Comparison of ENCODE assay signal across 18 cellular contexts in the genomic region with DNA sequence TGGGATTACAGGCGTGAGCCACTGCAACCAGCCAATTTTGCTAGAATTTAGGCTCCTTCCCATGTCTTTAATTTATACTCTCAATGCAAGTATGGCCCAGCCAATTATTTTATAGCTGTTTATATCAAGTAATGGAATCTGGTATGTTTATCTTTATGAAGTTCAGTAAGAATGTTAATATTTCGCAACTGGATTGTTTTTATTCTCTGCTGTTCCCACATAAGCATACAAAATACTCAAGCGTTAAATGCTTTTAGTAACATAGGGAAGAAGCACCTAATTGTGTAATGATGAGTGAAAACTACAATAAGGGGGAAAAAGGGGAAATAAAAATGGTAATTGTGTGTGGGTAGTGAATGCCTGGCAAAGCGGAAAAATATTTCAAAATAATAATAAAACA. TPM values are rescaled to one million over a fixed set of nuclear protein-coding genes. Genes with fewer than 3 reads are reported as not detected.
DNase-seq lines count a peak whose midpoint lies in the region; ATAC-seq and TF ChIP-seq lines count a peak whose summit lies in the region.
"Had no signal": no experiment of that assay in that cellular context is flagged by ENCODE, and none has a peak within 500 bp of the region (broad histone marks: within the 10 kb centered on the region; RNA-seq: fewer than 3 reads in every experiment).

No MANE protein-coding gene starts in this region.

- H3K27ac Mint-ChIP-seq in osteocyte (ENCODE audit: unreplicated experiment): peak overlapping the region; percentile 48
- H3K27ac Mint-ChIP-seq: activated naive CD4-positive, alpha-beta T cell treated with anti-CD3 and anti-CD28 coated beads, Interleukin-2, amount 10 ng/mL, durations not matched to agents 7 days and 5 days had no signal

- no peak for ATAC-seq in HG03521 (IDR thresholded peaks at IDR 0.05; ENCODE audit: unreplicated experiment)
- ATAC-seq: left cardiac atrium, mucosa of descending colon, sciatic nerve had no signal

- H2AFZ ChIP-seq in MM.1S (ENCODE audit: low read length): no peak overlapping the region

- H3K4me3 ChIP-seq in cardiac fibroblast (replicated peaks in 1 of 2; ENCODE audit: low read depth in 2 of 2, low read length in 2 of 2) (no peak overlapping the region), MM.1S (ENCODE audit: low read length) (no peak overlapping the region)
- H3K4me3 ChIP-seq: mucosa of descending colon had no signal

- H3K9me2 ChIP-seq in MM.1S (replicated peaks; ENCODE audit: insufficient read depth, low read length): no peaks in the 10 kb centered on the region

- H3F3A ChIP-seq in MM.1S (ENCODE audit: insufficient read depth, low read length): peaks cover 6% of the 10 kb centered on the region; the same call in 1 of the 2 replicates

- 0 out of 2 replicates have a peak, but pooled peaks cover 13% of the 10 kb centered on the region for H3K79me2 ChIP-seq in MM.1S (ENCODE audit: low read length)

- H3K36me3 ChIP-seq in MM.1S (replicated peaks; ENCODE audit: insufficient read depth, low read length): peaks cover under 1% of the 10 kb centered on the region; the same call in 1 of the 2 replicates

- peaks cover 16% of the 10 kb centered on the region for H3K4me1 Mint-ChIP-seq in osteocyte (ENCODE audit: unreplicated experiment)

- H3K27me3 Mint-ChIP-seq in osteocyte (ENCODE audit: unreplicated experiment): no peaks in the 10 kb centered on the region
- H3K27me3 Mint-ChIP-seq: activated naive CD4-positive, alpha-beta T cell treated with anti-CD3 and anti-CD28 coated beads, Interleukin-2, amount 10 ng/mL, durations not matched to agents 7 days and 5 days had no signal

- H3K36me3 Mint-ChIP-seq in osteocyte (ENCODE audit: unreplicated experiment): peaks cover 17% of the 10 kb centered on the region

- no peaks in the 10 kb centered on the region for H3K27me3 ChIP-seq in MM.1S (replicated peaks; ENCODE audit: insufficient read depth, low read length)

- peaks cover 15% of the 10 kb centered on the region for H3K4me1 ChIP-seq in MM.1S (ENCODE audit: low read length)

- H3K4me2 ChIP-seq in MM.1S (ENCODE audit: low read depth, low read length): no peak overlapping the region

- H3K9me3 Mint-ChIP-seq in osteocyte (ENCODE audit: unreplicated experiment): no peaks in the 10 kb centered on the region
- H3K9me3 Mint-ChIP-seq: activated naive CD4-positive, alpha-beta T cell treated with anti-CD3 and anti-CD28 coated beads, Interleukin-2, amount 10 ng/mL, durations not matched to agents 7 days and 5 days had no signal

- no peaks in the 10 kb centered on the region for H4K20me1 ChIP-seq in MM.1S (ENCODE audit: insufficient read depth, low read length)

- TF ChIP-seq CTCF in cardiac fibroblast (IDR thresholded peaks at IDR 0.05; ENCODE audit: low read depth, low read length) (no peak), osteocyte (IDR thresholded peaks at IDR 0.05) (no peak), MM.1S (IDR thresholded peaks at IDR 0.05; ENCODE audit: low read length) (no peak)

- H3K4me3 Mint-ChIP-seq in osteocyte (ENCODE audit: unreplicated experiment): no peak overlapping the region
- H3K4me3 Mint-ChIP-seq: activated naive CD4-positive, alpha-beta T cell treated with anti-CD3 and anti-CD28 coated beads, Interleukin-2, amount 10 ng/mL, durations not matched to agents 7 days and 5 days had no signal

- H3K27ac ChIP-seq in MM.1S (ENCODE audit: low read length): no peak overlapping the region

- no peak overlapping the region for H3K9ac ChIP-seq in MM.1S (ENCODE audit: low read length)

- peak; percentile 59 for DNase-seq in EH (ENCODE audit: low read depth)
- peak; percentile 70 to 94 for DNase-seq in NOMO-1 (lab: John Stamatoyannopoulos, UW; ENCODE audit: unreplicated experiment in 2 of 2)
- DNase-seq in cardiac fibroblast (ENCODE audit: low read depth in 2 of 2): peak; percentile 32 to 42
- no peak for DNase-seq in osteocyte (ENCODE audit: extremely low spot score, unreplicated experiment)
- DNase-seq in SKM-1 treated with dmso at 0.1 percent for 144 hours (lab: John Stamatoyannopoulos, UW; ENCODE audit: unreplicated experiment): no peak
- DNase-seq in activated CD8-positive, alpha-beta memory T cell treated with anti-CD3 and anti-CD28 coated beads, Interleukin-2, amount 50 U/mL, for 48 hours: no peak
- DNase-seq in MM.1S: no peak
- DNase-seq: activated CD4-positive, alpha-beta T cell treated with anti-CD3 and anti-CD28 coated beads for 4 hours; activated naive CD4-positive, alpha-beta T cell treated with anti-CD3 and anti-CD28 coated beads, Interleukin-2, amount 10 ng/mL, durations not matched to agents 7 days and 5 days; DMS 273 treated with DMSO at 0.1 percent for 48 hours; left cardiac atrium; mucosa of descending colon; NCI-H1436; occipital lobe; stimulated activated CD4-positive, alpha-beta T cell treated with anti-CD3 and anti-CD28 coated beads, Interleukin-4, amount 100 ng/mL, for 24 hours; stimulated activated CD8-positive, alpha-beta memory T cell treated with anti-CD3 and anti-CD28 coated beads, Interleukin-4, amount 100 ng/mL, for 48 hours had no signal

- H3K9me3 ChIP-seq in MM.1S (replicated peaks; ENCODE audit: insufficient read depth, low read length): no peaks in the 10 kb centered on the region
- H3K9me3 ChIP-seq: mucosa of descending colon had no signal

RNA-seq across cellular contexts. Expression of a gene that starts 21.3 kb away (rescaled TPM):
- total RNA-seq in osteocyte: 21.9 and 22.3 TPM in 2 replicates

Comparison
In these comparisons a context has a peak if more than half of its experiments do, and no peak if none do; other contexts are left out.
1. DNase-seq: peak in EH (single experiment), NOMO-1 (2 of 2) and cardiac fibroblast (2 of 2); none in osteocyte (single experiment), SKM-1 treated with dmso at 0.1 percent for 144 hours (single experiment), activated CD8-positive, alpha-beta memory T cell treated with anti-CD3 and anti-CD28 coated beads, Interleukin-2, amount 50 U/mL, for 48 hours (single experiment) and MM.1S (single experiment).